ENCODE assay signal across 3 cellular contexts in the genomic region with DNA sequence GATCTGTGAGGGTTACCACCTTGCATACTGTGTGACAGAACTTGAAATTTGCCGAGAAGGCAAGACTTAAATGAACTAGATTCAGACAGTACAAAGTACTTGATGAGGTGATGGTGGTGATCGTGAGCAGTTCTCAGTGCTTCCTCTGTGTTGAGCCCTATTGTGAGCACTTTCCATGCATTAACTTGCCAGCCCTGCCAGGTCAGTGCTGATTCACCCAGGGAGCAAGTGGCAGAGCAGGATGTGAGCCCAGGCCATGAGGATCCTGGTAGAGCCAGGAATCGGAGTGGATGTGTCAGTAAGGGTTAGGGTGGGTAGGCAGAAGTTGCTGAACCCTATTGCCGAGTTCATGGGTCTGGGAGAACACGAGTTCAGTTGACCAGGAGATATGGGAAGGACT.
DNase-seq lines count a peak whose midpoint lies in the region; ATAC-seq and TF ChIP-seq lines count a peak whose summit lies in the region.
"Not testable (repeated sequence)": the region's sequence is repeated elsewhere in the genome, so short reads cannot be mapped to it uniquely, and the experiment has no call there.

No MANE protein-coding gene starts in this region.

- not testable (repeated sequence) for TF ChIP-seq CTCF in RWPE2 (IDR thresholded peaks at IDR 0.05; ENCODE audit: poor library complexity, severe bottlenecking); foreskin keratinocyte (conservative IDR thresholded peaks at IDR 0.05)

- not testable (repeated sequence) for H3K4me1 ChIP-seq in RWPE2 (ENCODE audit: insufficient read depth, poor library complexity, severe bottlenecking); foreskin keratinocyte

- not testable (repeated sequence) for H3K4me3 ChIP-seq in RWPE2 (ENCODE audit: severe bottlenecking)

- not testable (repeated sequence) for H3K27ac ChIP-seq in RWPE2 (ENCODE audit: poor library complexity, severe bottlenecking); foreskin keratinocyte

- H3K36me3 ChIP-seq in RWPE2 (ENCODE audit: low read depth): not testable (repeated sequence)

- not testable (repeated sequence) for H3K27me3 ChIP-seq in RWPE2 (ENCODE audit: insufficient read depth, poor library complexity, severe bottlenecking); foreskin keratinocyte

- ATAC-seq in RWPE2 (ENCODE audit: low read depth) (peak; percentile 72), esophagus mucosa (peak; percentile 86), foreskin keratinocyte (peak; percentile 56)

- not testable (repeated sequence) for DNase-seq in RWPE2 (ENCODE audit: low spot score); foreskin keratinocyte

- not testable (repeated sequence) for H3K9me3 ChIP-seq in RWPE2 (ENCODE audit: severe bottlenecking)
